Comparison of ENCODE assay signal across 8 cellular contexts in genomic region chr10:47553214-47553859, GRCh38. TPM values are rescaled to one million over a fixed set of nuclear protein-coding genes. Genes with fewer than 3 reads are reported as not detected.
DNase-seq lines count a peak whose midpoint lies in the region; ATAC-seq and TF ChIP-seq lines count a peak whose summit lies in the region.
"Not testable (repeated sequence)": the region's sequence is repeated elsewhere in the genome, so short reads cannot be mapped to it uniquely, and the experiment has no call there.

No MANE protein-coding gene starts in this region.

- DNase-seq in Daoy (ENCODE audit: low read depth) (peak; percentile 81), H4 (ENCODE audit: low spot score) (peak; percentile 67), LHCN-M2 (ENCODE audit: low read depth) (peak; percentile 79), RWPE1 (ENCODE audit: low spot score) (peak; percentile 50), fibroblast of pulmonary artery (ENCODE audit: low read depth) (peak; percentile 86), natural killer cell (peak; percentile 41)
- DNase-seq in activated T-helper 9 cell treated with anti-CD3 and anti-CD28 coated beads, Interleukin-2, amount 50 U/mL, for 16 hours (ENCODE audit: low read depth), result peak; percentile 66
- peak; percentile 87 for DNase-seq in stimulated activated naive B cell treated with anti-CD40 and anti-IgM and Interleukin-4, amounts not matched to agents 10 μg/mL and 1 μg/mL and 100 μg/mL, for 72 hours

- H3K27ac ChIP-seq in RWPE1, result peak overlapping the region; percentile 96

- intact Hi-C loops in natural killer cell (cut with micrococcal nuclease), result not testable (repeated sequence)

- H3K4me3 ChIP-seq in fibroblast of pulmonary artery (replicated peaks; ENCODE audit: low read depth, low read length), result peak overlapping the region; percentile 72

- H3K9me3 Mint-ChIP-seq in natural killer cell; stimulated activated naive B cell treated with anti-CD40 and anti-IgM and Interleukin-4, amounts not matched to agents 10 μg/mL and 1 μg/mL and 100 μg/mL, for 72 hours: not testable (repeated sequence)

- peak; percentile 79 to 84 (median 82) for ATAC-seq in natural killer cell
- ATAC-seq in stimulated activated naive B cell treated with anti-CD40 and anti-IgM and Interleukin-4, amounts not matched to agents 10 μg/mL and 1 μg/mL and 100 μg/mL, for 72 hours (replicated peaks), result peak; percentile 88 to 92

- H3K27ac Mint-ChIP-seq in natural killer cell, result peak overlapping the region; percentile 89 to 97
- H3K27ac Mint-ChIP-seq in stimulated activated naive B cell treated with anti-CD40 and anti-IgM and Interleukin-4, amounts not matched to agents 10 μg/mL and 1 μg/mL and 100 μg/mL, for 72 hours, result peak overlapping the region; percentile 95

- not testable (repeated sequence) for H3K27me3 Mint-ChIP-seq in natural killer cell (ENCODE audit: low read depth in 2 of 2); stimulated activated naive B cell treated with anti-CD40 and anti-IgM and Interleukin-4, amounts not matched to agents 10 μg/mL and 1 μg/mL and 100 μg/mL, for 72 hours

- CTCF ChIA-PET in RWPE1 (lab: Yijun Ruan, JAX), result not testable (repeated sequence)

- H3K4me3 Mint-ChIP-seq in natural killer cell, result peak overlapping the region; percentile 97
- peak overlapping the region; percentile 91 to 95 for H3K4me3 Mint-ChIP-seq in stimulated activated naive B cell treated with anti-CD40 and anti-IgM and Interleukin-4, amounts not matched to agents 10 μg/mL and 1 μg/mL and 100 μg/mL, for 72 hours

- not testable (repeated sequence) for H3K36me3 Mint-ChIP-seq in natural killer cell; stimulated activated naive B cell treated with anti-CD40 and anti-IgM and Interleukin-4, amounts not matched to agents 10 μg/mL and 1 μg/mL and 100 μg/mL, for 72 hours

- POLR2A ChIA-PET in RWPE1 (lab: Yijun Ruan, JAX; ENCODE audit: low non-redundant PET), result not testable (repeated sequence)

- TF ChIP-seq CTCF in RWPE1 (conservative IDR thresholded peaks at IDR 0.05; ENCODE audit: low read depth); fibroblast of pulmonary artery (IDR thresholded peaks at IDR 0.05; ENCODE audit: low read length, missing control alignments); natural killer cell (IDR thresholded peaks at IDR 0.05): not testable (repeated sequence)

- not testable (repeated sequence) for H3K4me1 Mint-ChIP-seq in natural killer cell
- H3K4me1 Mint-ChIP-seq in stimulated activated naive B cell treated with anti-CD40 and anti-IgM and Interleukin-4, amounts not matched to agents 10 μg/mL and 1 μg/mL and 100 μg/mL, for 72 hours, result peaks cover 12 to 26% of the 10 kb centered on the region in 2 donors

RNA-seq across cellular contexts. Expression of gene AGAP9, which starts 29.9 kb away (rescaled TPM):
- total RNA-seq in Daoy (2014; rRNA removed; shearing (Covaris generic)), result 1.3 and 2.6 TPM in 2 replicates
- 0.35 and 2.9 TPM in 2 replicates for total RNA-seq in H4 (2014; rRNA removed; shearing (Covaris generic))
- total RNA-seq in LHCN-M2 (2014; rRNA removed) (2.2 and 2.3 TPM in 2 replicates), natural killer cell (10 to 100 TPM in 1 of 3 donors, 1 to 10 TPM in 2; 4.6 to 11.1 (median 8.7) TPM)
- 0.94 TPM for polyA plus RNA-seq in LHCN-M2 (2012)

Comparison
In these comparisons a context has a peak if more than half of its experiments do, and no peak if none do; other contexts are left out.
1. Peak in every context shown above with its lines: DNase-seq, ATAC-seq, H3K4me3 ChIP-seq and H3K27ac ChIP-seq.